ENCODE assay signal across 8 cellular contexts in genomic region chr20:49712118-49712517, GRCh38. TPM values are rescaled to one million over a fixed set of nuclear protein-coding genes. Genes with fewer than 3 reads are reported as not detected.
DNase-seq lines count a peak whose midpoint lies in the region; ATAC-seq, FAIRE-seq and TF ChIP-seq lines count a peak whose summit lies in the region.

No MANE protein-coding gene starts in this region.

- H3K4me3 ChIP-seq in heart left ventricle (peak overlapping the region in 11 of 12 donors; percentile 56 to 99 (median 98)), breast epithelium (peak overlapping the region; percentile 86 to 91 (median 90)), mononuclear cell (ENCODE audit: low read length) (peak overlapping the region; percentile 89), uterus (peak overlapping the region; percentile 60 to 71)

- TF ChIP-seq POLR2A in heart left ventricle (IDR thresholded peaks at IDR 0.05) (no peak), breast epithelium (IDR thresholded peaks at IDR 0.05) (no peak), uterus (IDR thresholded peaks at IDR 0.05) (no peak)

- peaks cover 0 to 64% (median 40%) of the 10 kb centered on the region in 12 donors for H3K4me1 ChIP-seq in heart left ventricle
- H3K4me1 ChIP-seq in breast epithelium = peaks cover 0 to 7% of the 10 kb centered on the region in 2 donors
- peaks cover 50% of the 10 kb centered on the region for H3K4me1 ChIP-seq in mononuclear cell (ENCODE audit: insufficient read depth, low read length)
- H3K4me1 ChIP-seq in uterus = peaks cover 0 to 10% of the 10 kb centered on the region in 2 donors

- H3K36me3 ChIP-seq in heart left ventricle = no peaks in the 10 kb centered on the region
- no peaks in the 10 kb centered on the region for H3K36me3 ChIP-seq in breast epithelium
- no peaks in the 10 kb centered on the region for H3K36me3 ChIP-seq in uterus

- TF ChIP-seq CTCF in heart left ventricle (IDR thresholded peaks at IDR 0.05) (no peak), breast epithelium (IDR thresholded peaks at IDR 0.05) (no peak), uterus (IDR thresholded peaks at IDR 0.05) (no peak)

- FAIRE-seq in frontal cortex (lab: Jason Lieb, UNC) = no peak

- H3K27ac ChIP-seq in heart left ventricle (peak overlapping the region in 10 of 12 donors; percentile 0 to 97 (median 93)), breast epithelium (peak overlapping the region; percentile 89 to 97), uterus (peak overlapping the region; percentile 91 to 94)

- 58 to 67% (median 59%) methylated on average over 4 of the region's 4 CpGs for WGBS in heart left ventricle, 4 donors

- intact Hi-C loops in heart left ventricle (cut with DNase I) (loop anchor here in 9 of 10 donors (2.0 to 10.0 kb wide), 7 partner anchors 75 to 203 kb away; partner anchors contain the start of genes SLC9A8 (in 7 of the 9) and SPATA2 (in 1 of the 9)), left cardiac atrium (cut with DNase I) (loop anchor here (5.0 to 10.0 kb wide), 2 partner anchors 75 to 103 kb away; partner anchors contain the start of gene SLC9A8 (in 2 of the 2)), breast epithelium (cut with DNase I; ENCODE audit: low total_unique reads) (no loop called here), uterus (cut with DNase I; ENCODE audit: low total_unique reads) (no loop called here)

- H3K9me3 ChIP-seq in heart left ventricle = no peaks in the 10 kb centered on the region
- H3K9me3 ChIP-seq in breast epithelium = no peaks in the 10 kb centered on the region
- no peaks in the 10 kb centered on the region for H3K9me3 ChIP-seq in mononuclear cell (ENCODE audit: low read depth, low read length)
- no peaks in the 10 kb centered on the region for H3K9me3 ChIP-seq in uterus

- no peak for DNase-seq in heart left ventricle
- no peak for DNase-seq in left cardiac atrium
- DNase-seq in breast epithelium (ENCODE audit: low spot score in 2 of 2) = no peak
- DNase-seq in uterus = no peak
- no peak for DNase-seq in nucleus accumbens (lab: John Stamatoyannopoulos, UW)
- DNase-seq in frontal cortex (ENCODE audit: low spot score in 2 of 2) = no peak

- ATAC-seq in heart left ventricle = no peak
- ATAC-seq in left cardiac atrium = no peak
- no peak for ATAC-seq in GM19452 (IDR thresholded peaks at IDR 0.05; ENCODE audit: unreplicated experiment)

- H3K27me3 ChIP-seq in heart left ventricle = no peaks in the 10 kb centered on the region
- H3K27me3 ChIP-seq in breast epithelium = no peaks in the 10 kb centered on the region
- H3K27me3 ChIP-seq in mononuclear cell (ENCODE audit: insufficient read depth, low read length) = no peaks in the 10 kb centered on the region
- H3K27me3 ChIP-seq in uterus = no peaks in the 10 kb centered on the region

RNA-seq across cellular contexts. Expression of gene B4GALT5, which starts 1.6 kb away (rescaled TPM):
- total RNA-seq in heart left ventricle (10 to 100 TPM; 17.0 to 60.4 (median 33.5) TPM), left cardiac atrium (10 to 100 TPM; 24.1 to 32.6 TPM), breast epithelium (10 to 100 TPM; 16.8 to 33.8 (median 22.1) TPM), mononuclear cell (16.0 TPM), uterus (10 to 100 TPM; 13.5 to 59.0 (median 25.0) TPM), frontal cortex (62.0 TPM)
- 10 to 100 TPM in 1 of 2 donors, 1 to 10 TPM in 1; 7.0 to 29.3 TPM for polyA plus RNA-seq in heart left ventricle

Comparison
In these comparisons a context has a peak if more than half of its experiments do, and no peak if none do; other contexts are left out.
1. intact Hi-C loops: an anchor here in heart left ventricle (2.0 to 10.0 kb wide) and left cardiac atrium (5.0 to 10.0 kb wide); none called in breast epithelium and uterus.